In genomic region chr22:42323971-42324370, GRCh38 we compare ENCODE assay signal across 22 cellular contexts. TPM values are rescaled to one million over a fixed set of nuclear protein-coding genes. Genes with fewer than 3 reads are reported as not detected.
DNase-seq lines count a peak whose midpoint lies in the region; ATAC-seq, FAIRE-seq and TF ChIP-seq lines count a peak whose summit lies in the region.
"Had no signal": no experiment of that assay in that cellular context is flagged by ENCODE, and none has a peak within 500 bp of the region (broad histone marks: within the 10 kb centered on the region; RNA-seq: fewer than 3 reads in every experiment).

No MANE protein-coding gene starts in this region.

- H3K9ac ChIP-seq in Loucy (ENCODE audit: low read depth, low read length, poor library complexity, severe bottlenecking): peak overlapping the region; percentile 53
- H3K9ac ChIP-seq: KMS-11 had no signal

- peak overlapping the region; percentile 52 for H3K27ac Mint-ChIP-seq in activated CD8-positive, alpha-beta memory T cell treated with anti-CD3 and anti-CD28 coated beads, Interleukin-2, amount 10 ng/mL, durations not matched to agents 7 days and 5 days
- H3K27ac Mint-ChIP-seq: H9 had no signal

- CTCF ChIA-PET in activated CD8-positive, alpha-beta memory T cell treated with anti-CD3 and anti-CD28 coated beads, Interleukin-2, amount 10 ng/mL, durations not matched to agents 7 days and 5 days (lab: Charles Lee): no interaction called here

- FAIRE-seq in GM12891 (lab: Jason Lieb, UNC) (peak; percentile 72), endometrium (lab: Jason Lieb, UNC) (peak; percentile 82)

- no peaks in the 10 kb centered on the region for H3K9me3 ChIP-seq in Loucy (ENCODE audit: insufficient read depth, low read depth, low read length)
- H3K9me3 ChIP-seq: SJSA1 had no signal

- ATAC-seq in activated CD8-positive, alpha-beta memory T cell treated with anti-CD3 and anti-CD28 coated beads, Interleukin-2, amount 10 ng/mL, durations not matched to agents 7 days and 5 days: no peak
- no peak for ATAC-seq in GM18907 (IDR thresholded peaks at IDR 0.05; ENCODE audit: unreplicated experiment)
- ATAC-seq: Panc1, Right ventricle myocardium inferior had no signal

- H4K20me1 ChIP-seq in Loucy (ENCODE audit: insufficient read depth, low read length, poor library complexity, severe bottlenecking): no peaks in the 10 kb centered on the region

- H3F3A ChIP-seq in Loucy (ENCODE audit: low read depth): peaks cover 4% of the 10 kb centered on the region

- H3K79me2 ChIP-seq in Loucy (ENCODE audit: insufficient read depth, low read length): peaks cover 47% of the 10 kb centered on the region

- no peaks in the 10 kb centered on the region for H3K9me2 ChIP-seq in Loucy (replicated peaks; ENCODE audit: low read depth, low read length)

- DNase-seq in activated CD8-positive, alpha-beta memory T cell treated with anti-CD3 and anti-CD28 coated beads, Interleukin-2, amount 10 ng/mL, durations not matched to agents 7 days and 5 days: no peak
- no peak for DNase-seq in activated CD8-positive, alpha-beta memory T cell treated with anti-CD3 and anti-CD28 coated beads for 24 hours
- no peak for DNase-seq in GM12891 (ENCODE audit: insufficient read length, low spot score)
- DNase-seq in AG20443 (ENCODE audit: low spot score): no peak
- DNase-seq in RPMI8226: no peak
- DNase-seq: CD4-positive, CD25-positive, alpha-beta regulatory T cell; COR-L47; DMS79; H9; NCI-H1105; NCI-H2029 treated with DMSO at 0.1 percent for 48 hours; NCI-H345; NCI-H524; NCI-H774; NK-92 treated with Interleukin-12 subunit alpha and Interleukin-12 subunit beta, amount 100 ng/mL, for 24 hours had no signal

- H3K27me3 ChIP-seq in Loucy (ENCODE audit: insufficient read depth, low read length, poor library complexity, severe bottlenecking): no peaks in the 10 kb centered on the region
- H3K27me3 ChIP-seq: SJSA1 had no signal

- peaks cover 4% of the 10 kb centered on the region for H3K9me3 Mint-ChIP-seq in activated CD8-positive, alpha-beta memory T cell treated with anti-CD3 and anti-CD28 coated beads, Interleukin-2, amount 10 ng/mL, durations not matched to agents 7 days and 5 days (ENCODE audit: low read depth)

- peaks cover 24% of the 10 kb centered on the region for H3K4me1 Mint-ChIP-seq in activated CD8-positive, alpha-beta memory T cell treated with anti-CD3 and anti-CD28 coated beads, Interleukin-2, amount 10 ng/mL, durations not matched to agents 7 days and 5 days

- H3K27me3 Mint-ChIP-seq in activated CD8-positive, alpha-beta memory T cell treated with anti-CD3 and anti-CD28 coated beads, Interleukin-2, amount 10 ng/mL, durations not matched to agents 7 days and 5 days: no peaks in the 10 kb centered on the region

- H3K36me3 Mint-ChIP-seq in activated CD8-positive, alpha-beta memory T cell treated with anti-CD3 and anti-CD28 coated beads, Interleukin-2, amount 10 ng/mL, durations not matched to agents 7 days and 5 days: peaks cover 3% of the 10 kb centered on the region

- peak overlapping the region; percentile 64 for H3K4me3 ChIP-seq in Loucy (ENCODE audit: low read length, poor library complexity, severe bottlenecking)
- H3K4me3 ChIP-seq: SJSA1 had no signal

- peaks cover 53% of the 10 kb centered on the region for H3K4me1 ChIP-seq in Loucy (ENCODE audit: insufficient read depth, low read length, poor library complexity, severe bottlenecking)
- H3K4me1 ChIP-seq: SJSA1 had no signal

- peak overlapping the region; percentile 74 for H3K4me2 ChIP-seq in Loucy (ENCODE audit: low read depth, low read length, poor library complexity, severe bottlenecking)
- H3K4me2 ChIP-seq: KMS-11 had no signal

- H2AFZ ChIP-seq in Loucy (ENCODE audit: low read length): no peak overlapping the region

- no peak for TF ChIP-seq CTCF in Loucy (conservative IDR thresholded peaks at IDR 0.05; ENCODE audit: low read length)

- no peak for TF ChIP-seq POLR2A in GM12891 (IDR thresholded peaks at IDR 0.05; ENCODE audit: low read depth, low read length)

- H3K4me3 Mint-ChIP-seq in activated CD8-positive, alpha-beta memory T cell treated with anti-CD3 and anti-CD28 coated beads, Interleukin-2, amount 10 ng/mL, durations not matched to agents 7 days and 5 days: no peak overlapping the region
- H3K4me3 Mint-ChIP-seq: CD4-positive, CD25-positive, alpha-beta regulatory T cell; H9 had no signal

- no peaks in the 10 kb centered on the region for H3K36me3 ChIP-seq in Loucy (ENCODE audit: insufficient read depth, low read length)
- H3K36me3 ChIP-seq: SJSA1 had no signal

TF ChIP-seq in GM12891, 5 proteins besides CTCF, POLR2A, EP300 and RAD21:
- TF ChIP-seq PAX5 (IDR thresholded peaks at IDR 0.05; ENCODE audit: insufficient read depth, low read length, severe bottlenecking) (no peak), POU2F2 (IDR thresholded peaks at IDR 0.05; ENCODE audit: low read depth, low read length) (no peak), POLR2AphosphoS5 (IDR thresholded peaks at IDR 0.05; ENCODE audit: low read depth, low read length) (no peak), TAF1 (IDR thresholded peaks at IDR 0.05; ENCODE audit: low read depth, low read length) (no peak), SPI1 (IDR thresholded peaks at IDR 0.05; ENCODE audit: low read depth, low read length) (no peak)

RNA-seq across cellular contexts. Expression of gene TCF20, which starts 53.5 kb away (rescaled TPM):
- 10 to 100 TPM; 73.1 to 82.5 TPM for total RNA-seq in activated CD8-positive, alpha-beta memory T cell treated with anti-CD3 and anti-CD28 coated beads, Interleukin-2, amount 10 ng/mL, durations not matched to agents 7 days and 5 days
- polyA plus RNA-seq in GM12891 (2012; ENCODE audit: low read depth, missing spikeins): 11.6 TPM
